Comparison of ENCODE assay signal across 1 cellular context in the genomic region with DNA sequence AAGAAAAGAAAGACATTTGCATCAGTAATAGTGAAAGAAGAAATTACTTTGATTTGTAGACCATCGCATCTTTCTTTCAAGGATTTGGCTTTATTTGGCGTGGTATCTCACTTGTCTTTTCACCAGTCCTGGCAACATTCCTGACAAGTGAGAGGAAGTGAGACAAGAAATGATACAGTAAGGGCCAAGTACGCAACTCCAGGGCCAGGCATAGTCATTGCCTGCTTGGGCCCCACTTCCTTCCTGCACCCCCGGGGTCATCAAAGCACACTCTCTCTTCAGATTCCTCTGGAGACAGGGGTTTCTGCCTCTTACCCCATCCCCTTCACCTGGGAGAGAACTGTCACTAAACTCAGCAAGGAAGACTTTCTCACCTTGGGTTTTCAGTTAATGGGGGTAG.
TF ChIP-seq lines count a peak whose summit lies in the region.

No MANE protein-coding gene starts in this region.

TF ChIP-seq in WTC11, 78 proteins besides CTCF, POLR2A, EP300 and RAD21 (continued from another document):
- TF ChIP-seq, protein P1, sequence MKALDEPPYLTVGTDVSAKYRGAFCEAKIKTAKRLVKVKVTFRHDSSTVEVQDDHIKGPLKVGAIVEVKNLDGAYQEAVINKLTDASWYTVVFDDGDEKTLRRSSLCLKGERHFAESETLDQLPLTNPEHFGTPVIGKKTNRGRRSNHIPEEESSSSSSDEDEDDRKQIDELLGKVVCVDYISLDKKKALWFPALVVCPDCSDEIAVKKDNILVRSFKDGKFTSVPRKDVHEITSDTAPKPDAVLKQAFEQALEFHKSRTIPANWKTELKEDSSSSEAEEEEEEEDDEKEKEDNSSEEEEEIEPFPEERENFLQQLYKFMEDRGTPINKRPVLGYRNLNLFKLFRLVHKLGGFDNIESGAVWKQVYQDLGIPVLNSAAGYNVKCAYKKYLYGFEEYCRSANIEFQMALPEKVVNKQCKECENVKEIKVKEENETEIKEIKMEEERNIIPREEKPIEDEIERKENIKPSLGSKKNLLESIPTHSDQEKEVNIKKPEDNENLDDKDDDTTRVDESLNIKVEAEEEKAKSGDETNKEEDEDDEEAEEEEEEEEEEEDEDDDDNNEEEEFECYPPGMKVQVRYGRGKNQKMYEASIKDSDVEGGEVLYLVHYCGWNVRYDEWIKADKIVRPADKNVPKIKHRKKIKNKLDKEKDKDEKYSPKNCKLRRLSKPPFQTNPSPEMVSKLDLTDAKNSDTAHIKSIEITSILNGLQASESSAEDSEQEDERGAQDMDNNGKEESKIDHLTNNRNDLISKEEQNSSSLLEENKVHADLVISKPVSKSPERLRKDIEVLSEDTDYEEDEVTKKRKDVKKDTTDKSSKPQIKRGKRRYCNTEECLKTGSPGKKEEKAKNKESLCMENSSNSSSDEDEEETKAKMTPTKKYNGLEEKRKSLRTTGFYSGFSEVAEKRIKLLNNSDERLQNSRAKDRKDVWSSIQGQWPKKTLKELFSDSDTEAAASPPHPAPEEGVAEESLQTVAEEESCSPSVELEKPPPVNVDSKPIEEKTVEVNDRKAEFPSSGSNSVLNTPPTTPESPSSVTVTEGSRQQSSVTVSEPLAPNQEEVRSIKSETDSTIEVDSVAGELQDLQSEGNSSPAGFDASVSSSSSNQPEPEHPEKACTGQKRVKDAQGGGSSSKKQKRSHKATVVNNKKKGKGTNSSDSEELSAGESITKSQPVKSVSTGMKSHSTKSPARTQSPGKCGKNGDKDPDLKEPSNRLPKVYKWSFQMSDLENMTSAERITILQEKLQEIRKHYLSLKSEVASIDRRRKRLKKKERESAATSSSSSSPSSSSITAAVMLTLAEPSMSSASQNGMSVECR (CRISPR knock-in tag; IDR thresholded peaks at IDR 0.05; ENCODE audit: borderline replicate concordance): no peak
- no peak for TF ChIP-seq IRF2 (CRISPR knock-in tag; IDR thresholded peaks at IDR 0.05; ENCODE audit: borderline replicate concordance, low read depth)
